14 cellular contexts compared by ENCODE assay signal in genomic region chr15:75776075-75776443, GRCh38.
DNase-seq lines count a peak whose midpoint lies in the region; FAIRE-seq and TF ChIP-seq lines count a peak whose summit lies in the region.
"Had no signal": no experiment of that assay in that cellular context is flagged by ENCODE, and none has a peak within 500 bp of the region (broad histone marks: within the 10 kb centered on the region; RNA-seq: fewer than 3 reads in every experiment).

No MANE protein-coding gene starts in this region.

- H3K4me1 Mint-ChIP-seq in CD14-positive monocyte = peaks cover 13% of the 10 kb centered on the region
- H3K4me1 Mint-ChIP-seq: nephron had no signal

- H3K79me2 ChIP-seq in H1 (ENCODE audit: control insufficient read depth in 1 of 2, insufficient read depth in 2 of 2, low read length in 2 of 2) (no peaks in the 10 kb centered on the region), trophoblast cell (ENCODE audit: control insufficient read depth, insufficient read depth, low read length, poor library complexity) (peaks cover 2% of the 10 kb centered on the region)

- H3K9ac ChIP-seq in H1 (replicated peaks in 1 of 4; ENCODE audit: extremely low read depth in 1 of 4, low read depth in 3 of 4, low read length in 3 of 4) = no peak overlapping the region
- H3K9ac ChIP-seq in trophoblast cell (ENCODE audit: low read length) = no peak overlapping the region

- TF ChIP-seq POLR2A in H1 (IDR thresholded peaks at IDR 0.05; ENCODE audit: control extremely low read depth in 1 of 2, low read depth in 2 of 2, low read length in 2 of 2) = no peak
- TF ChIP-seq POLR2A in GM12891 (IDR thresholded peaks at IDR 0.05; ENCODE audit: low read depth, low read length) = no peak

- TF ChIP-seq CTCF in H1 (IDR thresholded peaks at IDR 0.05; ENCODE audit: control extremely low read depth in 1 of 3, insufficient read depth in 1 of 3, low read depth in 1 of 3, low read length in 3 of 3) (no peak), CD14-positive monocyte (IDR thresholded peaks at IDR 0.05) (no peak)

- H3K27me3 ChIP-seq in H1 (replicated peaks in 1 of 4; ENCODE audit: control insufficient read depth in 3 of 4, extremely low read depth in 1 of 4, insufficient read depth in 3 of 4, low read length in 3 of 4) (no peaks in the 10 kb centered on the region), trophoblast cell (ENCODE audit: insufficient read depth, low read length) (no peaks in the 10 kb centered on the region)
- H3K27me3 ChIP-seq: adrenal gland had no signal

- POLR2A ChIA-PET in H1 (lab: Charles Lee; ENCODE audit: partially characterized antibody) = interaction anchor here (0.7 kb wide), 1 partner anchor 145 kb away, joined by 3 read pairs; no protein-coding TSS in a partner anchor

- no peaks in the 10 kb centered on the region for H3K23me2 ChIP-seq in H1 (ENCODE audit: low read depth, low read length)

- H2AFZ ChIP-seq in H1 (ENCODE audit: low read length) (no peak overlapping the region), trophoblast cell (ENCODE audit: insufficient read depth, low read length, poor library complexity) (peak overlapping the region; percentile 44)

- H2BK120ac ChIP-seq in H1 (replicated peaks; ENCODE audit: low read depth, low read length) (no peak overlapping the region), trophoblast cell (ENCODE audit: insufficient read depth, low read length, poor library complexity) (peak overlapping the region; percentile 89)

- TF ChIP-seq EP300 in H1 (IDR thresholded peaks at IDR 0.05; ENCODE audit: borderline replicate concordance in 1 of 2, low read depth in 2 of 2, low read length in 2 of 2) = no peak

- CTCF ChIA-PET in H1 (lab: Charles Lee; ENCODE audit: partially characterized antibody) = interaction anchor here (0.6 to 2.5 kb wide), 5 partner anchors 10 to 363 kb away, joined by 3 to 8 read pairs (median 3); no protein-coding TSS in a partner anchor

- H3K18ac ChIP-seq in H1 (ENCODE audit: extremely low read depth, low read length) (0 out of 2 replicates have a peak overlapping the region, but pooled peaks have one; percentile 16), trophoblast cell (ENCODE audit: low read length) (peak overlapping the region; percentile 80)

- H3K27me3 Mint-ChIP-seq in CD14-positive monocyte (ENCODE audit: low read depth in 3 of 3) = peaks cover 2 to 4% (median 3%) of the 10 kb centered on the region in 3 donors

- H3K79me1 ChIP-seq in H1 (ENCODE audit: low read depth, low read length) (no peaks in the 10 kb centered on the region), trophoblast cell (ENCODE audit: low read length) (peaks cover 7% of the 10 kb centered on the region)

- DNase-seq in ELF-1 (ENCODE audit: low read depth, low spot score) = peak; percentile 83
- DNase-seq in LHCN-M2 (ENCODE audit: low read depth) = peak; percentile 53
- DNase-seq in H1 (ENCODE audit: low read depth in 1 of 2, low spot score in 2 of 2) = no peak
- peak in 1 of 2 donors; percentile 37 for DNase-seq in trophoblast cell
- no peak for DNase-seq in GM12891 (ENCODE audit: insufficient read length, low spot score)
- no peak for DNase-seq in T1000 (lab: John Stamatoyannopoulos, UW)
- DNase-seq in activated naive CD4-positive, alpha-beta T cell treated with Interleukin-2 at 50 U/mL for 16 hours = no peak
- DNase-seq in CD14-positive monocyte (ENCODE audit: low spot score) = no peak
- DNase-seq: NCI-H1436 treated with DMSO at 0.1 percent for 48 hours; stimulated activated CD8-positive, alpha-beta memory T cell treated with anti-CD3 and anti-CD28 coated beads, Interleukin-4, amount 100 ng/mL, for 48 hours had no signal

- no peak overlapping the region for H4K5ac ChIP-seq in H1 (ENCODE audit: insufficient read length, low read depth, low read length)

- H3K36me3 ChIP-seq in H1 (ENCODE audit: control insufficient read depth in 2 of 4, insufficient read depth in 4 of 4, low read length in 3 of 4) (no peaks in the 10 kb centered on the region), trophoblast cell (ENCODE audit: control insufficient read depth in 1 of 2, insufficient read depth in 2 of 2, low read length in 2 of 2) (no peaks in the 10 kb centered on the region)
- H3K36me3 ChIP-seq: adrenal gland had no signal

- H3K4me3 ChIP-seq in H1 (ENCODE audit: extremely low read depth in 1 of 4, insufficient read depth in 2 of 4, low read depth in 3 of 4, low read length in 4 of 4) (no peak overlapping the region), trophoblast cell (ENCODE audit: low read depth, low read length) (no peak overlapping the region)
- H3K4me3 ChIP-seq: adrenal gland had no signal

- intact Hi-C loops in CD14-positive monocyte (cut with micrococcal nuclease) = no loop called here

- no peak overlapping the region for H3K4me3 Mint-ChIP-seq in CD14-positive monocyte
- H3K4me3 Mint-ChIP-seq: nephron had no signal

- H3K4me1 ChIP-seq in H1 (replicated peaks in 1 of 4; ENCODE audit: control insufficient read depth in 3 of 4, insufficient read depth in 4 of 4, low read length in 3 of 4) (peaks cover 0 to 8% (median 5%) of the 10 kb centered on the region in 4 experiments; a peak in 4 of 7 replicates), trophoblast cell (ENCODE audit: control insufficient read depth in 1 of 2, insufficient read depth in 2 of 2, low read length in 2 of 2) (peaks cover 11 to 16% of the 10 kb centered on the region in 2 experiments)
- H3K4me1 ChIP-seq: adrenal gland had no signal

- H4K8ac ChIP-seq in H1 (ENCODE audit: extremely low read depth, insufficient read depth, low read length) (peak overlapping the region; percentile 53; the same call in 1 of the 2 replicates), trophoblast cell (ENCODE audit: low read depth, low read length) (peak overlapping the region; percentile 74)

- FAIRE-seq in H1 (lab: Jason Lieb, UNC) (no peak), GM12891 (lab: Jason Lieb, UNC) (no peak)
- FAIRE-seq: endometrium, HTR-8/SVneo had no signal

- no peak for TF ChIP-seq RAD21 in H1 (IDR thresholded peaks at IDR 0.05 in 1 of 2, conservative IDR thresholded peaks at IDR 0.05 in 1 of 2; ENCODE audit: low read depth in 2 of 2, low read length in 2 of 2)

- H2AK5ac ChIP-seq in H1 (ENCODE audit: low read depth, low read length) (no peak overlapping the region), trophoblast cell (ENCODE audit: low read length) (no peak overlapping the region)

- H3K9me3 ChIP-seq in H1 (ENCODE audit: insufficient read depth in 2 of 2, low read depth in 1 of 2, low read length in 1 of 2) = no peaks in the 10 kb centered on the region
- H3K9me3 ChIP-seq in trophoblast cell (ENCODE audit: insufficient read depth, low read depth, low read length) = no peaks in the 10 kb centered on the region
- H3K9me3 ChIP-seq: adrenal gland had no signal

- H3K14ac ChIP-seq in H1 (ENCODE audit: insufficient read length) = no peak overlapping the region
- H3K14ac ChIP-seq in trophoblast cell (ENCODE audit: low read length) = peak overlapping the region; percentile 82

- no peak overlapping the region for H4K12ac ChIP-seq in trophoblast cell (ENCODE audit: low read depth, low read length)

- peak overlapping the region in 2 of 7 donors; percentile 35 to 54 for H3K27ac Mint-ChIP-seq in CD14-positive monocyte
- H3K27ac Mint-ChIP-seq: nephron had no signal

- H3K9me3 Mint-ChIP-seq in CD14-positive monocyte = no peaks in the 10 kb centered on the region
- H3K9me3 Mint-ChIP-seq: nephron had no signal

- H3K56ac ChIP-seq in H1 (replicated peaks; ENCODE audit: insufficient read length, low read depth, low read length) = no peak overlapping the region

- H3K23ac ChIP-seq in H1 (ENCODE audit: insufficient read length) (no peak overlapping the region), trophoblast cell (ENCODE audit: low read length) (no peak overlapping the region)

- H4K91ac ChIP-seq in H1 (replicated peaks; ENCODE audit: insufficient read length, low read length) (no peak overlapping the region), trophoblast cell (ENCODE audit: low read depth, low read length) (peak overlapping the region; percentile 84)

- H3K4ac ChIP-seq in H1 (replicated peaks; ENCODE audit: insufficient read length, low read depth, low read length) (no peak overlapping the region), trophoblast cell (ENCODE audit: low read depth, low read length) (no peak overlapping the region)

- H3K4me2 ChIP-seq in H1 (ENCODE audit: insufficient read depth in 1 of 2, low read depth in 2 of 2, low read length in 2 of 2) (no peak overlapping the region), trophoblast cell (ENCODE audit: low read length) (peak overlapping the region; percentile 40)

- H2BK20ac ChIP-seq in H1 (ENCODE audit: low read length) = 0 out of 2 replicates have a peak overlapping the region, but pooled peaks have one; percentile 0

- H2BK15ac ChIP-seq in H1 (ENCODE audit: low read length) = no peak overlapping the region

- H3K27ac ChIP-seq in H1 (ENCODE audit: low read depth, low read length) = no peak overlapping the region
- H3K27ac ChIP-seq in trophoblast cell (ENCODE audit: low read depth, low read length) = peak overlapping the region; percentile 39
- H3K27ac ChIP-seq: adrenal gland had no signal

- no peaks in the 10 kb centered on the region for H4K20me1 ChIP-seq in H1 (replicated peaks in 1 of 2; ENCODE audit: control insufficient read depth in 1 of 2, insufficient read depth in 2 of 2, low read length in 2 of 2)

- H2BK12ac ChIP-seq in H1 (ENCODE audit: low read depth, low read length) (peak overlapping the region; percentile 75; the same call in 1 of the 2 replicates), trophoblast cell (ENCODE audit: low read length) (peak overlapping the region; percentile 83)

- no peaks in the 10 kb centered on the region for H3K36me3 Mint-ChIP-seq in CD14-positive monocyte

- H2BK5ac ChIP-seq in H1 (ENCODE audit: low read depth, low read length) (no peak overlapping the region), trophoblast cell (ENCODE audit: low read depth, low read length, poor library complexity) (no peak overlapping the region)

- WGBS in H1 (ENCODE audit: extremely low coverage in 1 of 2, insufficient coverage in 1 of 2, insufficient read length in 1 of 2, insufficient replicate concordance in 2 of 2, low coverage in 1 of 2, low lambda C conversion rate in 2 of 2, missing lambda C conversion rate in 1 of 2), 2 experiments = 80% methylated on average over 1 of the region's 2 CpGs; no CpG with 5 or more reads in 1 of the 2 experiments
- no CpG with 5 or more reads among the region's 2 CpGs for WGBS in trophoblast cell (ENCODE audit: extremely low coverage, insufficient coverage, insufficient read length)

TF ChIP-seq in H1, 55 proteins besides CTCF, POLR2A, EP300 and RAD21 (continues in another document):
- TF ChIP-seq HDAC2 (IDR thresholded peaks at IDR 0.05; ENCODE audit: borderline replicate concordance in 1 of 2, low read depth in 2 of 2, low read length in 2 of 2) = no peak
- no peak for TF ChIP-seq MAX (IDR thresholded peaks at IDR 0.05)

TF ChIP-seq in GM12891, 5 proteins besides CTCF, POLR2A, EP300 and RAD21:
- TF ChIP-seq POLR2AphosphoS5 (IDR thresholded peaks at IDR 0.05; ENCODE audit: low read depth, low read length) (no peak), TAF1 (IDR thresholded peaks at IDR 0.05; ENCODE audit: low read depth, low read length) (no peak), SPI1 (IDR thresholded peaks at IDR 0.05; ENCODE audit: low read depth, low read length) (no peak), PAX5 (IDR thresholded peaks at IDR 0.05; ENCODE audit: insufficient read depth, low read length, severe bottlenecking) (no peak), POU2F2 (IDR thresholded peaks at IDR 0.05; ENCODE audit: low read depth, low read length) (no peak)

Comparison
In these comparisons a context has a peak if more than half of its experiments do, and no peak if none do; other contexts are left out.
1. DNase-seq: peak in ELF-1 (single experiment) and LHCN-M2 (single experiment); none in H1 (0 of 2), GM12891 (single experiment), T1000 (single experiment), activated naive CD4-positive, alpha-beta T cell treated with Interleukin-2 at 50 U/mL for 16 hours (single experiment) and CD14-positive monocyte (single experiment).